Comparison of ENCODE assay signal across 8 cellular contexts in genomic region chr11:65419460-65419772, GRCh38. TPM values are rescaled to one million over a fixed set of nuclear protein-coding genes. Genes with fewer than 3 reads are reported as not detected.
DNase-seq lines count a peak whose midpoint lies in the region; ATAC-seq, FAIRE-seq and TF ChIP-seq lines count a peak whose summit lies in the region.

No MANE protein-coding gene starts in this region.

- ATAC-seq in upper lobe of right lung = no peak

- H3K27me3 Mint-ChIP-seq in activated naive CD4-positive, alpha-beta T cell treated with anti-CD3 and anti-CD28 coated beads, Interleukin-2, amount 10 ng/mL, durations not matched to agents 7 days and 5 days = peaks cover 21% of the 10 kb centered on the region

- no peak for TF ChIP-seq CTCF in bronchial epithelial cell (IDR thresholded peaks at IDR 0.05; ENCODE audit: insufficient read depth, low read length, severe bottlenecking)
- TF ChIP-seq CTCF in upper lobe of right lung (IDR thresholded peaks at IDR 0.05) = no peak
- TF ChIP-seq CTCF in BE2C (IDR thresholded peaks at IDR 0.05; ENCODE audit: low read depth, low read length) = no peak
- no peak for TF ChIP-seq CTCF in GM13976 (IDR thresholded peaks at IDR 0.05; ENCODE audit: borderline replicate concordance, control extremely low read depth, extremely low read depth, insufficient read depth, missing control alignments)

- peak overlapping the region; percentile 18 for H3K4me3 ChIP-seq in bronchial epithelial cell (ENCODE audit: low read depth, low read length)
- H3K4me3 ChIP-seq in mesodermal cell (ENCODE audit: extremely low read depth, insufficient read depth, low read length, poor library complexity, severe bottlenecking) = no peak overlapping the region
- H3K4me3 ChIP-seq in upper lobe of right lung = peak overlapping the region; percentile 98
- H3K4me3 ChIP-seq in BE2C (ENCODE audit: low read depth, low read length) = no peak overlapping the region

- H3K4me1 Mint-ChIP-seq in activated naive CD4-positive, alpha-beta T cell treated with anti-CD3 and anti-CD28 coated beads, Interleukin-2, amount 10 ng/mL, durations not matched to agents 7 days and 5 days = peaks cover 49% of the 10 kb centered on the region

- peaks cover 17% of the 10 kb centered on the region for H3K36me3 ChIP-seq in bronchial epithelial cell (ENCODE audit: control insufficient read depth, insufficient read depth, low read length)
- peaks cover 12% of the 10 kb centered on the region for H3K36me3 ChIP-seq in mesodermal cell (ENCODE audit: control insufficient read depth, insufficient read depth, low read length)
- H3K36me3 ChIP-seq in upper lobe of right lung = peaks cover 7% of the 10 kb centered on the region
- H3K36me3 ChIP-seq in BE2C = peaks cover 16% of the 10 kb centered on the region

- peak; percentile 38 for DNase-seq in activated naive CD4-positive, alpha-beta T cell treated with anti-CD3 and anti-CD28 coated beads, Interleukin-2, amount 10 ng/mL, durations not matched to agents 7 days and 5 days
- DNase-seq in activated naive CD4-positive, alpha-beta T cell treated with anti-CD3 and anti-CD28 coated beads, Interleukin-2, amount 50 U/mL, for 16 hours = no peak
- DNase-seq in bronchial epithelial cell (ENCODE audit: low read depth) (no peak), upper lobe of right lung (peak; percentile 70), NCI-H82 (lab: John Stamatoyannopoulos, UW) (no peak), BE2C (no peak), GM13976 (ENCODE audit: low spot score) (no peak)

- WGBS in mesodermal cell (ENCODE audit: insufficient coverage in 2 of 2), 2 experiments = 33 to 70% methylated on average over 4 to 7 of the region's 7 CpGs

- H3K36me3 Mint-ChIP-seq in activated naive CD4-positive, alpha-beta T cell treated with anti-CD3 and anti-CD28 coated beads, Interleukin-2, amount 10 ng/mL, durations not matched to agents 7 days and 5 days = peaks cover 24% of the 10 kb centered on the region

- FAIRE-seq in bronchial epithelial cell (lab: Jason Lieb, UNC) = no peak

- CTCF ChIA-PET in activated naive CD4-positive, alpha-beta T cell treated with anti-CD3 and anti-CD28 coated beads, Interleukin-2, amount 10 ng/mL, durations not matched to agents 7 days and 5 days (lab: Charles Lee) = interaction anchor here (0.8 to 10.4 kb wide), 8 partner anchors 9 to 87 kb away, joined by 3 to 146 read pairs (median 20); partner anchors contain the start of gene MALAT1

- no peaks in the 10 kb centered on the region for H3K9me3 Mint-ChIP-seq in activated naive CD4-positive, alpha-beta T cell treated with anti-CD3 and anti-CD28 coated beads, Interleukin-2, amount 10 ng/mL, durations not matched to agents 7 days and 5 days

- H3K4me1 ChIP-seq in mesodermal cell (ENCODE audit: control insufficient read depth, insufficient read depth, low read length, poor library complexity, severe bottlenecking) (peaks cover 59% of the 10 kb centered on the region), upper lobe of right lung (peaks cover 47% of the 10 kb centered on the region), BE2C (peaks cover 24% of the 10 kb centered on the region)

- H3K27ac Mint-ChIP-seq in activated naive CD4-positive, alpha-beta T cell treated with anti-CD3 and anti-CD28 coated beads, Interleukin-2, amount 10 ng/mL, durations not matched to agents 7 days and 5 days = peak overlapping the region; percentile 97

- no peaks in the 10 kb centered on the region for H3K9me3 ChIP-seq in mesodermal cell (ENCODE audit: control insufficient read depth, low read length)
- no peaks in the 10 kb centered on the region for H3K9me3 ChIP-seq in upper lobe of right lung
- H3K9me3 ChIP-seq in BE2C = no peaks in the 10 kb centered on the region

- H3K27ac ChIP-seq in mesodermal cell (ENCODE audit: low read depth, low read length, severe bottlenecking) = peak overlapping the region; percentile 99
- H3K27ac ChIP-seq in upper lobe of right lung = peak overlapping the region; percentile 100

- in situ Hi-C loops in GM13976 (cut with MboI; ENCODE audit: low sequenced_read_pairs, unreplicated experiment) = no loop called here

- intact Hi-C loops in upper lobe of right lung (cut with DNase I) = no loop called here

- H3K4me3 Mint-ChIP-seq in activated naive CD4-positive, alpha-beta T cell treated with anti-CD3 and anti-CD28 coated beads, Interleukin-2, amount 10 ng/mL, durations not matched to agents 7 days and 5 days = peak overlapping the region; percentile 87

- no peaks in the 10 kb centered on the region for H3K27me3 ChIP-seq in bronchial epithelial cell (ENCODE audit: control insufficient read depth, insufficient read depth, low read length)
- no peaks in the 10 kb centered on the region for H3K27me3 ChIP-seq in upper lobe of right lung
- peaks cover 3% of the 10 kb centered on the region for H3K27me3 ChIP-seq in BE2C

RNA-seq across cellular contexts. Expression of gene NEAT1, which starts 3.2 kb away (rescaled TPM):
- total RNA-seq in bronchial epithelial cell (114 and 133 TPM in 2 replicates), upper lobe of right lung (1,120 TPM)
- polyA plus RNA-seq in mesodermal cell (2013, experiment 1 of 2) = 32.4 TPM
- polyA plus RNA-seq in mesodermal cell (2013, experiment 2 of 2) = 28.8 TPM
- 301 TPM for polyA plus RNA-seq in BE2C (2012; ENCODE audit: insufficient read depth, insufficient read length, low read depth)

RNA-seq across cellular contexts. Expression of gene FRMD8, which starts 33.0 kb away (rescaled TPM):
- total RNA-seq in bronchial epithelial cell (21.9 and 66.6 TPM in 2 replicates), upper lobe of right lung (37.1 TPM)
- polyA plus RNA-seq in mesodermal cell (2013, experiment 1 of 2) = 58.2 TPM
- polyA plus RNA-seq in mesodermal cell (2013, experiment 2 of 2) = 48.4 TPM
- polyA plus RNA-seq in BE2C (2012; ENCODE audit: insufficient read depth, insufficient read length, low read depth) = 12.5 TPM

RNA-seq across cellular contexts. Expression of gene SLC25A45, which starts 37.0 kb away (rescaled TPM):
- total RNA-seq in bronchial epithelial cell = 0.26 and 0.77 TPM in 2 replicates
- polyA plus RNA-seq in mesodermal cell (2013, experiment 1 of 2) = 2.9 TPM
- 2.6 TPM for polyA plus RNA-seq in mesodermal cell (2013, experiment 2 of 2)
- total RNA-seq in upper lobe of right lung = 11.5 TPM
- 2.7 TPM for polyA plus RNA-seq in BE2C (2012; ENCODE audit: insufficient read depth, insufficient read length, low read depth)

Comparison
In these comparisons a context has a peak if more than half of its experiments do, and no peak if none do; other contexts are left out.
1. DNase-seq: peak in activated naive CD4-positive, alpha-beta T cell treated with anti-CD3 and anti-CD28 coated beads, Interleukin-2, amount 10 ng/mL, durations not matched to agents 7 days and 5 days (single experiment) and upper lobe of right lung (single experiment); none in activated naive CD4-positive, alpha-beta T cell treated with anti-CD3 and anti-CD28 coated beads, Interleukin-2, amount 50 U/mL, for 16 hours (single experiment), bronchial epithelial cell (single experiment), NCI-H82 (single experiment), BE2C (single experiment) and GM13976 (single experiment).
2. H3K4me3 ChIP-seq: peak in bronchial epithelial cell (single experiment) and upper lobe of right lung (single experiment); none in mesodermal cell (single experiment) and BE2C (single experiment).